Comparison of ENCODE assay signal across 8 cellular contexts in the genomic region with DNA sequence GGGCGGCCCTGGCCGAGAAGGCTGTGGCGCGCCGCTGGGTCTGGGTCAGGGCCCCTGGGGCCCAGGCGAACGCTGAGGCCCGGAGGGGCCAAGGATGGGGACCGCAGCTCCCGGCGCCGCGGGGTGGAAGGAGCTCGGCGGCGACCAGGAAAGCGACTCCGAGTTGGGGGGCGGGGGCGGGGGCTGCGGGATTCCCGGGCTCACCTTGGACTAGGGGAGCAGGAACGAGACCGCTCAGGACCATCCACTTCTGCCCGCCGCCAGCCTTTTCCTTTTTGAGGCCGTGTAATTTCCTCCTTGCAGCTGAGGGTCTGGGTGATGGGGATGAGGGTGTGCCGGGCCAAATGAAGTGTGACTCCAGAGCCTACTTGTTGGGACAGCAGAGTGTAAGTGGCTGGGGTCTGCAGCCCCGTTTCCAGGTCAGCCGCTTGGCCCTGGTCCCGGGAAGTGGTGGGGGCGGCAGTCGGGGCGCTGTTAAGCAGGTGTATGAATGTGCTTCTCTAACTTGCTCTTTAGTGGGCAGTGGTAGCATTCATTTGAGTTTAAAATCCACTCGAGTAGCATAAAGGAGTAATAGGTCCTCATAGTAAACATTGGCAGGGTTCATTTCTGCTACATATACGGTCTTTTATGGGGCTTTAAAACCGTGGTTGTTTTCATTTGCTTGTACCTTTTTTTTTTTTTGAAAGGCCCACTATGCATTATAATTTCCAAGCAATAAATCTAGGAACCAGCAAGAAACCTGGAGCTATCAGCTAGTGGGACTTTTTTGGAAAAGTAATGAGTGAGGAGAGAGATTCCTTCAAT. TPM values are rescaled to one million over a fixed set of nuclear protein-coding genes. Genes with fewer than 3 reads are reported as not detected.
DNase-seq lines count a peak whose midpoint lies in the region; TF ChIP-seq lines count a peak whose summit lies in the region.

No MANE protein-coding gene starts in this region.

- peaks cover 3% of the 10 kb centered on the region for H3K27me3 Mint-ChIP-seq in type B pancreatic cell

- H3K4me1 Mint-ChIP-seq in type B pancreatic cell (ENCODE audit: unreplicated experiment): peaks cover 25% of the 10 kb centered on the region

- peak overlapping the region; percentile 91 for H3K4me3 ChIP-seq in GM12864 (ENCODE audit: low read depth, low read length)
- peak overlapping the region; percentile 58 for H3K4me3 ChIP-seq in H7 (ENCODE audit: insufficient read depth, low read depth, low read length)
- peak overlapping the region; percentile 89 to 95 (median 95) for H3K4me3 ChIP-seq in esophagus muscularis mucosa

- no peak for TF ChIP-seq POLR2A in esophagus muscularis mucosa (IDR thresholded peaks at IDR 0.05; ENCODE audit: low read depth)

- no peaks in the 10 kb centered on the region for H3K9me3 Mint-ChIP-seq in type B pancreatic cell

- peaks cover 17 to 52% (median 44%) of the 10 kb centered on the region in 4 donors for H3K4me1 ChIP-seq in esophagus muscularis mucosa

- under 1% methylated on average over 30 of the region's 37 CpGs for WGBS in esophagus muscularis mucosa

- H3K36me3 Mint-ChIP-seq in type B pancreatic cell: no peaks in the 10 kb centered on the region

- DNase-seq in GM12864 (ENCODE audit: low read depth) (no peak), H7 (peak; percentile 83), M059J (ENCODE audit: low read depth) (peak; percentile 35), esophagus muscularis mucosa (ENCODE audit: extremely low spot score) (no peak), myocyte (ENCODE audit: low read depth) (peak; percentile 30), type B pancreatic cell (ENCODE audit: extremely low spot score, unreplicated experiment) (no peak), NCI-H146 treated with DMSO at 0.1 percent for 48 hours (lab: John Stamatoyannopoulos, UW; ENCODE audit: unreplicated experiment) (no peak)
- DNase-seq in activated CD8-positive, alpha-beta memory T cell treated with anti-CD3 and anti-CD28 coated beads, Interleukin-2, amount 50 U/mL, for 48 hours: peak; percentile 65

- H3K4me3 Mint-ChIP-seq in type B pancreatic cell: peak overlapping the region; percentile 100

- H3K9me3 ChIP-seq in esophagus muscularis mucosa: no peaks in the 10 kb centered on the region

- TF ChIP-seq CTCF in GM12864 (IDR thresholded peaks at IDR 0.05; ENCODE audit: low read depth, low read length, missing control alignments): peak; percentile 36
- TF ChIP-seq CTCF in esophagus muscularis mucosa (IDR thresholded peaks at IDR 0.05): no peak
- TF ChIP-seq CTCF in type B pancreatic cell (conservative IDR thresholded peaks at IDR 0.05): no peak

- peak overlapping the region; percentile 79 to 82 (median 80) for H3K27ac ChIP-seq in esophagus muscularis mucosa (replicated peaks in 1 of 4)

- no peak for TF ChIP-seq EP300 in esophagus muscularis mucosa (IDR thresholded peaks at IDR 0.05)

- H3K27me3 ChIP-seq in H7 (ENCODE audit: control insufficient read depth, insufficient read depth, low read length) (peaks cover 11% of the 10 kb centered on the region; the same call in 1 of the 2 replicates), esophagus muscularis mucosa (no peaks in the 10 kb centered on the region)

- intact Hi-C loops in esophagus muscularis mucosa (cut with DNase I): loop anchor here (5.0 kb wide), 2 partner anchors 79 to 159 kb away; a partner anchor contains a TSS

- peak overlapping the region; percentile 71 for H3K27ac Mint-ChIP-seq in type B pancreatic cell

- H3K36me3 ChIP-seq in H7 (replicated peaks; ENCODE audit: control insufficient read depth, insufficient read depth, low read length) (no peaks in the 10 kb centered on the region), esophagus muscularis mucosa (no peaks in the 10 kb centered on the region)

RNA-seq across cellular contexts. Expression of a gene that starts 0.7 kb away (rescaled TPM):
- total RNA-seq in H7 (2014; rRNA removed; shearing (Covaris generic)): 12.9 and 14.0 TPM in 2 replicates
- total RNA-seq in M059J (2014; rRNA removed; shearing (Covaris generic)): 27.1 and 32.2 TPM in 2 replicates
- total RNA-seq in esophagus muscularis mucosa (10 to 100 TPM; 28.2 to 35.3 (median 30.3) TPM), myocyte (21.9 and 23.2 TPM in 2 replicates), type B pancreatic cell (ENCODE audit: low replicate concordance) (12.4 and 15.1 TPM in 2 replicates)
- polyA plus RNA-seq in myocyte (2012): 17.9 TPM

RNA-seq across cellular contexts. Expression of a gene that starts 27.1 kb away (rescaled TPM):
- 12.3 and 18.2 TPM in 2 replicates for total RNA-seq in H7 (2014; rRNA removed; shearing (Covaris generic))
- 10.4 and 10.6 TPM in 2 replicates for total RNA-seq in M059J (2014; rRNA removed; shearing (Covaris generic))
- total RNA-seq in esophagus muscularis mucosa (10 to 100 TPM in 2 of 4 donors, 1 to 10 TPM in 2; 7.5 to 12.3 (median 10.4) TPM), myocyte (14.5 and 18.5 TPM in 2 replicates), type B pancreatic cell (ENCODE audit: low replicate concordance) (10.6 and 11.4 TPM in 2 replicates)
- polyA plus RNA-seq in myocyte (2012): 6.3 TPM

RNA-seq across cellular contexts. Expression of a gene that starts 27.4 kb away (rescaled TPM):
- 13.0 and 22.0 TPM in 2 replicates for total RNA-seq in H7 (2014; rRNA removed; shearing (Covaris generic))
- 12.2 and 14.6 TPM in 2 replicates for total RNA-seq in M059J (2014; rRNA removed; shearing (Covaris generic))
- total RNA-seq in esophagus muscularis mucosa (10 to 100 TPM in 3 of 4 donors, 1 to 10 TPM in 1; 9.1 to 16.0 (median 10.4) TPM), myocyte (13.3 and 16.0 TPM in 2 replicates), type B pancreatic cell (ENCODE audit: low replicate concordance) (22.1 and 23.3 TPM in 2 replicates)
- 9.2 TPM for polyA plus RNA-seq in myocyte (2012)

Comparison
In these comparisons a context has a peak if more than half of its experiments do, and no peak if none do; other contexts are left out.
1. DNase-seq: peak in H7 (single experiment), M059J (single experiment), activated CD8-positive, alpha-beta memory T cell treated with anti-CD3 and anti-CD28 coated beads, Interleukin-2, amount 50 U/mL, for 48 hours (single experiment) and myocyte (single experiment); none in GM12864 (single experiment), esophagus muscularis mucosa (single experiment), type B pancreatic cell (single experiment) and NCI-H146 treated with DMSO at 0.1 percent for 48 hours (single experiment).
2. Peak in every context shown above with its lines, with median percentiles within 50 percentile points of each other: H3K4me3 ChIP-seq.